In the genomic region with DNA sequence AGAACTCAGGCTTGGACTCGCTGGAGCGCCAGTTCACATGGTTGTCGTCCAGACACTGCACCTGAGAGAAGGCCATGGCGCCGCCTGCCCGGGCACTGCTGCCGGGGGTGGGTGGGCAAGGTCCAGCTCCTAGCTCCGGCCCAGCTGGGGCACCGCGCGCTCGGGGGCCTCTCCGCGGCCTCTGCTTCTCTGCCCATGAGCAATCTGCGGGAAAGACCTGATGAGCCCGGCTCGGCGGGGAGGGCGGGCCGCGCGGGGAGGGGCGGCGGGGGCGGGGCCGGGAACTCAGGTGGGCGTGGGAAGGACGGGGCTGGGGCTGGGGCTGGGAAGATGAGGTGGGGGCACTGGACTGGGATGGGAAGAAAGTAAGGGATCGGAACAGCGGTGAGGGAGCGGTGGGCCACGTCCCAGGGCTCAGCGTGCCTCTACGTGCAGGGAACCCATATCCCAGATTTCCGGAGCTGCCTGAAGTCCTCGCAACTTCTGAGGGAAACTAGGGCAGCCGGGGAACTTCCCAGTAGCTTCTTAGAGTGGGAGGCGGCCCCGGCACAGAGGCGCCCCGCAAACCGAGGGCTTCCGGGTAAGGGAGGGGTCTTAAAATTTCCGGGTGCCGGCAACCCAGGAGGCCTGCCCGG, we compare ENCODE assay signal across 7 cellular contexts. TPM values are rescaled to one million over a fixed set of nuclear protein-coding genes. Genes with fewer than 3 reads are reported as not detected.
DNase-seq lines count a peak whose midpoint lies in the region; ATAC-seq and TF ChIP-seq lines count a peak whose summit lies in the region.

No MANE protein-coding gene starts in this region.

- no peaks in the 10 kb centered on the region for H3K27me3 Mint-ChIP-seq in MCF 10A (ENCODE audit: insufficient read depth, unreplicated experiment)

- H3K36me3 Mint-ChIP-seq in MCF 10A (ENCODE audit: insufficient read depth, unreplicated experiment): peaks cover 10% of the 10 kb centered on the region

- intact Hi-C loops in MCF 10A (cut with micrococcal nuclease): loop anchor here (2.0 kb wide), 1 partner anchor 35 kb away; no protein-coding TSS in a partner anchor

- CTCF ChIA-PET in MCF 10A (lab: Yijun Ruan, JAX): interaction anchor here (1.4 to 2.6 kb wide), 2 partner anchors 41 to 43 kb away, joined by 3 to 8 read pairs; no protein-coding TSS in a partner anchor

- peaks cover 11% of the 10 kb centered on the region for H3K4me1 Mint-ChIP-seq in MCF 10A (ENCODE audit: insufficient read depth, unreplicated experiment)

- H3K27ac Mint-ChIP-seq in MCF 10A (ENCODE audit: low read depth, unreplicated experiment): peak overlapping the region; percentile 79

- no peaks in the 10 kb centered on the region for H3K9me3 Mint-ChIP-seq in MCF 10A (ENCODE audit: unreplicated experiment)

- peak overlapping the region; percentile 82 for H3K4me3 Mint-ChIP-seq in MCF 10A (ENCODE audit: unreplicated experiment)

- no TSS peak for BruUV-seq in MCF 10A (replicated peaks; lab: Mats Ljungman, UMichigan)

- POLR2A ChIA-PET in MCF 10A (lab: Yijun Ruan, JAX): interaction anchor here (0.6 to 1.9 kb wide), 9 partner anchors 8 to 821 kb away, joined by 3 to 9 read pairs (median 4); no protein-coding TSS in a partner anchor

- no peak for TF ChIP-seq CTCF in MCF 10A (IDR thresholded peaks at IDR 0.05; ENCODE audit: unreplicated experiment)

- DNase-seq in T-helper 22 cell (ENCODE audit: low read depth) (peak; percentile 70), MCF 10A (ENCODE audit: unreplicated experiment) (peak; percentile 51), left kidney (ENCODE audit: low read depth, low spot score) (peak; percentile 78)
- peak; percentile 24 to 53 (median 29) for DNase-seq in stimulated activated CD4-positive, alpha-beta T cell treated with anti-CD3 and anti-CD28 coated beads, TNF-alpha, amount 100 ng/mL, for 1 hour (ENCODE audit: low read depth in 3 of 3, low spot score in 1 of 3)

- peak; percentile 29 for ATAC-seq in GM18909 (IDR thresholded peaks at IDR 0.05; ENCODE audit: poor library complexity, unreplicated experiment)
- ATAC-seq in HG03196 (IDR thresholded peaks at IDR 0.05; ENCODE audit: unreplicated experiment): peak; percentile 13
- no peak for ATAC-seq in GM18520 (IDR thresholded peaks at IDR 0.05; ENCODE audit: unreplicated experiment)

RNA-seq across cellular contexts. Expression of a gene that starts 0.5 kb away (rescaled TPM):
- total RNA-seq in MCF 10A (2022): 47.7 and 50.1 TPM in 2 replicates

RNA-seq across cellular contexts. Expression of a gene that starts 42.7 kb away (rescaled TPM):
- not detected in 2 replicates for total RNA-seq in MCF 10A (2022)

RNA-seq across cellular contexts. Expression of a gene that starts 52.1 kb away (rescaled TPM):
- 0.15 and 0.16 TPM in 2 replicates for total RNA-seq in MCF 10A (2022)
